ENCODE assay signal across 15 cellular contexts in the genomic region with DNA sequence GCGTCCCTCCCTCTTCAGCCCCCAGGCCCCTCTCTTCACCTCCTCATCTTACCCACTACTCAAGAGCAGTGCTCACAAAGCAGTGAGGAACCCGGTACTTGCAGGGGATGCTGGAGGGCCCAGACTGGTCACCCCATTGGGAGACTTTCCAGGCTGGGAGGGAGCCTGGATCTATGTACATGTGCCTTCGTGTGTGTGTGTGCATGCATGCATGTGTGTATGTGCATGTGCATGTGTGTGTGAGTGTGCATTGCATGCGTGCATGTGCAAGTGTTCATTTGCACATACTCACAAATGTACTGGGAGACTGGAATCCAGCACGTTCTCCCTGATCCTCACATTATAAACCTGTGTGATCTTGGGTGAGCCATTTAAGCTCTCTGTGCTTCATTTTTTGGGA.
DNase-seq lines count a peak whose midpoint lies in the region; ATAC-seq and TF ChIP-seq lines count a peak whose summit lies in the region.
"Had no signal": no experiment of that assay in that cellular context is flagged by ENCODE, and none has a peak within 500 bp of the region (broad histone marks: within the 10 kb centered on the region; RNA-seq: fewer than 3 reads in every experiment).

No MANE protein-coding gene starts in this region.

- H3K4me1 Mint-ChIP-seq in stimulated activated effector memory CD8-positive, alpha-beta T cell treated with anti-CD3 and anti-CD28 coated beads, Interleukin-12 subunit alpha, Interleukin-12 subunit beta, amount 100 ng/mL, for 72 hours = no peaks in the 10 kb centered on the region
- H3K4me1 Mint-ChIP-seq: CD4-positive, alpha-beta memory T cell had no signal

- no peak for DNase-seq in stimulated activated effector memory CD8-positive, alpha-beta T cell treated with anti-CD3 and anti-CD28 coated beads, Interleukin-12 subunit alpha, Interleukin-12 subunit beta, amount 100 ng/mL, for 72 hours (ENCODE audit: low spot score in 2 of 2)
- DNase-seq in dorsolateral prefrontal cortex = no peak
- DNase-seq: C1 segment of cervical spinal cord; Calu3; CD4-positive, alpha-beta memory T cell; COR-L47; DMS53; DMS79 treated with DMSO at 0.1 percent for 48 hours; GF-D8; GOT3; HCEC 1CT had no signal

- H3K27ac Mint-ChIP-seq in stimulated activated effector memory CD8-positive, alpha-beta T cell treated with anti-CD3 and anti-CD28 coated beads, Interleukin-12 subunit alpha, Interleukin-12 subunit beta, amount 100 ng/mL, for 72 hours = no peak overlapping the region

- intact Hi-C loops in dorsolateral prefrontal cortex (cut with DNase I) = no loop called here

- H3K9me3 ChIP-seq in HUES48 (ENCODE audit: control insufficient read depth, insufficient read depth, low read length) = no peaks in the 10 kb centered on the region
- H3K9me3 ChIP-seq in HUES64 (ENCODE audit: insufficient read depth, low read depth, low read length) = no peaks in the 10 kb centered on the region
- no peaks in the 10 kb centered on the region for H3K9me3 ChIP-seq in iPS-18c (ENCODE audit: control insufficient read depth, insufficient read depth, low read length)

- H3K9ac ChIP-seq in HUES48 (ENCODE audit: low read depth, low read length) (no peak overlapping the region), HUES64 (ENCODE audit: low read depth, low read length) (no peak overlapping the region)

- no peaks in the 10 kb centered on the region for H3K36me3 ChIP-seq in HUES48 (ENCODE audit: control insufficient read depth, insufficient read depth, low read length)
- no peaks in the 10 kb centered on the region for H3K36me3 ChIP-seq in HUES64 (ENCODE audit: insufficient read depth, low read length)

- 86% methylated on average over 5 of the region's 5 CpGs for WGBS in HUES64

- H3K27ac ChIP-seq in HUES48 (ENCODE audit: low read depth, low read length) (peak overlapping the region; percentile 76), HUES64 (ENCODE audit: low read depth, low read length) (peak overlapping the region; percentile 11; the same call in 1 of the 2 replicates), dorsolateral prefrontal cortex (no peak overlapping the region)

- no peak for TF ChIP-seq CTCF in dorsolateral prefrontal cortex (IDR thresholded peaks at IDR 0.05 in 54 of 56, conservative IDR thresholded peaks at IDR 0.05 in 2 of 56; ENCODE audit: low read depth in 1 of 56, partially characterized antibody in 56 of 56)

- no peaks in the 10 kb centered on the region for H3K36me3 Mint-ChIP-seq in stimulated activated effector memory CD8-positive, alpha-beta T cell treated with anti-CD3 and anti-CD28 coated beads, Interleukin-12 subunit alpha, Interleukin-12 subunit beta, amount 100 ng/mL, for 72 hours
- H3K36me3 Mint-ChIP-seq: CD4-positive, alpha-beta memory T cell had no signal

- no peaks in the 10 kb centered on the region for H3K27me3 ChIP-seq in HUES48 (ENCODE audit: control insufficient read depth, insufficient read depth, low read length)
- no peaks in the 10 kb centered on the region for H3K27me3 ChIP-seq in HUES64 (ENCODE audit: insufficient read depth, low read length)
- H3K27me3 ChIP-seq in dorsolateral prefrontal cortex = no peaks in the 10 kb centered on the region

- peaks cover 14% of the 10 kb centered on the region for H3K9me3 Mint-ChIP-seq in stimulated activated effector memory CD8-positive, alpha-beta T cell treated with anti-CD3 and anti-CD28 coated beads, Interleukin-12 subunit alpha, Interleukin-12 subunit beta, amount 100 ng/mL, for 72 hours

- no peak overlapping the region for H3K4me3 Mint-ChIP-seq in stimulated activated effector memory CD8-positive, alpha-beta T cell treated with anti-CD3 and anti-CD28 coated beads, Interleukin-12 subunit alpha, Interleukin-12 subunit beta, amount 100 ng/mL, for 72 hours
- H3K4me3 Mint-ChIP-seq: CD4-positive, alpha-beta memory T cell had no signal

- peaks cover 26% of the 10 kb centered on the region for H3K4me1 ChIP-seq in HUES48 (ENCODE audit: control insufficient read depth, insufficient read depth, low read length)
- H3K4me1 ChIP-seq in HUES64 (ENCODE audit: insufficient read depth, low read length) = peaks cover 8% of the 10 kb centered on the region

- peak; percentile 21 for ATAC-seq in stimulated activated effector memory CD8-positive, alpha-beta T cell treated with anti-CD3 and anti-CD28 coated beads, Interleukin-12 subunit alpha, Interleukin-12 subunit beta, amount 100 ng/mL, for 72 hours
- ATAC-seq in GM18909 (IDR thresholded peaks at IDR 0.05; ENCODE audit: poor library complexity, unreplicated experiment) = no peak

- no peak overlapping the region for H3K4me3 ChIP-seq in HUES48 (ENCODE audit: low read depth, low read length)
- no peak overlapping the region for H3K4me3 ChIP-seq in HUES64 (ENCODE audit: low read length)
- H3K4me3 ChIP-seq in iPS-18c (ENCODE audit: insufficient read depth, low read depth, low read length) = 0 out of 2 replicates have a peak overlapping the region, but pooled peaks have one; percentile 15
- no peak overlapping the region for H3K4me3 ChIP-seq in dorsolateral prefrontal cortex

Comparison
In these comparisons a context has a peak if more than half of its experiments do, and no peak if none do; other contexts are left out.
1. H3K27ac ChIP-seq: peak in HUES48 (single experiment) and HUES64 (single experiment); none in dorsolateral prefrontal cortex (0 of 59).